8 cellular contexts compared by ENCODE assay signal in genomic region chr4:168877779-168878491, GRCh38.
DNase-seq lines count a peak whose midpoint lies in the region; ATAC-seq, FAIRE-seq and TF ChIP-seq lines count a peak whose summit lies in the region.

No MANE protein-coding gene starts in this region.

- H3K9me3 ChIP-seq in pancreas, result no peaks in the 10 kb centered on the region

- intact Hi-C loops in activated CD4-positive, alpha-beta memory T cell treated with anti-CD3 and anti-CD28 coated beads for 36 hours (cut with micrococcal nuclease), result loop anchor here (2.0 kb wide), 1 partner anchor 45 kb away; no protein-coding TSS in a partner anchor
- intact Hi-C loops in pancreas (cut with DNase I), result no loop called here

- peak overlapping the region; percentile 71 for H3K4me3 Mint-ChIP-seq in activated CD4-positive, alpha-beta memory T cell treated with anti-CD3 and anti-CD28 coated beads for 36 hours

- 3 to 11% methylated on average over 79 to 99 of the region's 99 CpGs for WGBS in pancreas, 2 donors

- peak; percentile 26 for ATAC-seq in GM21529 (IDR thresholded peaks at IDR 0.05; ENCODE audit: unreplicated experiment)
- peak; percentile 78 to 87 (median 84) for ATAC-seq in pancreas
- ATAC-seq in HG03571 (IDR thresholded peaks at IDR 0.05; ENCODE audit: unreplicated experiment), result no peak

- H3K4me1 Mint-ChIP-seq in activated CD4-positive, alpha-beta memory T cell treated with anti-CD3 and anti-CD28 coated beads for 36 hours (ENCODE audit: low read depth), result peaks cover 15% of the 10 kb centered on the region

- H3K27ac ChIP-seq in pancreas, result peak overlapping the region in 3 of 4 donors; percentile 14 to 62 (median 58)

- CTCF ChIA-PET in activated CD4-positive, alpha-beta memory T cell treated with anti-CD3 and anti-CD28 coated beads for 36 hours (lab: Charles Lee), result no interaction called here

- no peaks in the 10 kb centered on the region for H3K9me3 Mint-ChIP-seq in activated CD4-positive, alpha-beta memory T cell treated with anti-CD3 and anti-CD28 coated beads for 36 hours

- H3K36me3 ChIP-seq in pancreas, result no peaks in the 10 kb centered on the region

- H3K36me3 Mint-ChIP-seq in activated CD4-positive, alpha-beta memory T cell treated with anti-CD3 and anti-CD28 coated beads for 36 hours, result peaks cover 1% of the 10 kb centered on the region

- DNase-seq in AG20443 (ENCODE audit: low spot score), result peak; percentile 56
- DNase-seq in activated CD4-positive, alpha-beta memory T cell treated with anti-CD3 and anti-CD28 coated beads for 36 hours, result peak; percentile 35
- no peak for DNase-seq in fibroblast of the aortic adventitia (ENCODE audit: low read depth)
- peak; percentile 24 to 83 (median 40) for DNase-seq in pancreas
- no peak for DNase-seq in GM19239 (ENCODE audit: insufficient read length, low spot score)
- no peak for DNase-seq in NAMALWA (ENCODE audit: low spot score)

- H3K27me3 ChIP-seq in pancreas, result no peaks in the 10 kb centered on the region

- H3K27me3 Mint-ChIP-seq in activated CD4-positive, alpha-beta memory T cell treated with anti-CD3 and anti-CD28 coated beads for 36 hours, result peaks cover 65% of the 10 kb centered on the region

- no peak overlapping the region for H3K27ac Mint-ChIP-seq in activated CD4-positive, alpha-beta memory T cell treated with anti-CD3 and anti-CD28 coated beads for 36 hours

- TF ChIP-seq CTCF in fibroblast of the aortic adventitia (IDR thresholded peaks at IDR 0.05; ENCODE audit: insufficient read depth, low read length) (no peak), pancreas (IDR thresholded peaks at IDR 0.05) (no peak)

- POLR2A ChIA-PET in activated CD4-positive, alpha-beta memory T cell treated with anti-CD3 and anti-CD28 coated beads for 36 hours (lab: Charles Lee), result no interaction called here

- no peaks in the 10 kb centered on the region for H3K4me1 ChIP-seq in pancreas

- no peak for FAIRE-seq in pancreas (lab: Jason Lieb, UNC)
- FAIRE-seq in GM19239 (lab: Jason Lieb, UNC), result no peak

- H3K4me3 ChIP-seq in fibroblast of the aortic adventitia (ENCODE audit: low read depth, low read length) (peak overlapping the region; percentile 38), pancreas (peak overlapping the region; percentile 28 to 55 (median 41))

Comparison
In these comparisons a context has a peak if more than half of its experiments do, and no peak if none do; other contexts are left out.
1. DNase-seq: peak in AG20443 (single experiment), activated CD4-positive, alpha-beta memory T cell treated with anti-CD3 and anti-CD28 coated beads for 36 hours (single experiment) and pancreas (6 of 6); none in fibroblast of the aortic adventitia (single experiment), GM19239 (single experiment) and NAMALWA (single experiment).